Comparison of ENCODE assay signal across 17 cellular contexts in the genomic region with DNA sequence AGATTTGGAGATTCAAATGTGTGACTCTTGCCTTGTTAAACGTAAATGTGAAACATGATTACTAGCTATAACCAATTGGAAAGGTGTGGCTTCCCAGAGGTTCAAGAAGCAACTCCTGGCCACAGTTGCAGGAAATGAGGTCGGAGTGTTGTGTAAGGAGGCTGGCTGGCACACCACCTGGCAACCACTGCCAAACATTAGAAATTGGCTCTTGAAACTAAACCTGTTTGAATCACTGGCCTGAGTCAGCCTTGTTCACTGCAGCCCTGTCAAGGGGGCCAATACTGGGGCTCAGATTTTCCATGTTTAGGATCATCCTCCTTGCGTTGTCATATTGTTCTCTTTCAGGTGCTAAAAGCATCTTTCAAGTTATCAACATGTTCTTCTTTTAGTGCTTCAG.
A peak's percentile ranks its signal among the peaks of the same experiment; 100 is the strongest.
DNase-seq lines count a peak whose midpoint lies in the region; ATAC-seq and TF ChIP-seq lines count a peak whose summit lies in the region.
"Had no signal": no experiment of that assay in that cellular context is flagged by ENCODE, and none has a peak within 500 bp of the region (broad histone marks: within the 10 kb centered on the region; RNA-seq: fewer than 3 reads in every experiment).

No MANE protein-coding gene starts in this region.

- H3K36me3 ChIP-seq in transverse colon: no peaks in the 10 kb centered on the region
- H3K36me3 ChIP-seq: BLaER1 had no signal

- H3K27me3 Mint-ChIP-seq in Calu3 (ENCODE audit: unreplicated experiment): peaks cover 32% of the 10 kb centered on the region

- TF ChIP-seq EP300 in transverse colon (IDR thresholded peaks at IDR 0.05; ENCODE audit: low read depth): no peak

- no peaks in the 10 kb centered on the region for H3K9me3 Mint-ChIP-seq in Calu3 (ENCODE audit: low read depth, unreplicated experiment)

- intact Hi-C loops in Calu3 (cut with micrococcal nuclease; ENCODE audit: unreplicated experiment) (loop anchor here (5.0 kb wide), 2 partner anchors 553 to 1453 kb away; partner anchors contain the start of gene RPRM), transverse colon (cut with DNase I; ENCODE audit: low total_unique reads) (no loop called here)

- BruUV-seq in Calu3 (replicated peaks; lab: Mats Ljungman, UMichigan): no TSS peak

- H3K9me3 ChIP-seq in transverse colon: no peaks in the 10 kb centered on the region
- H3K9me3 ChIP-seq: BLaER1 had no signal

- no peaks in the 10 kb centered on the region for H3K4me1 ChIP-seq in transverse colon
- H3K4me1 ChIP-seq: BLaER1 had no signal

- H3K4me1 Mint-ChIP-seq in Calu3 (ENCODE audit: low read depth, unreplicated experiment): no peaks in the 10 kb centered on the region

- no peak overlapping the region for H3K27ac ChIP-seq in RWPE1
- H3K27ac ChIP-seq in transverse colon: no peak overlapping the region
- H3K27ac ChIP-seq: BLaER1 had no signal

- in situ Hi-C loops in transverse colon (cut with MboI; ENCODE audit: low pct_ligation_motif_present in 1 of 4, low pct_unique_long_range_greater_than_20kb in 1 of 4, low sequenced_read_pairs in 3 of 4): loop anchor here in 2 of 4 donors (25.0 kb wide), 1 partner anchor 588 kb away; no protein-coding TSS in a partner anchor

- peak; percentile 87 for ATAC-seq in left lobe of liver
- ATAC-seq in GM19463 (IDR thresholded peaks at IDR 0.05; ENCODE audit: unreplicated experiment): no peak

- DNase-seq in Calu3: peak; percentile 26
- peak; percentile 1 for DNase-seq in LHCN-M2 (ENCODE audit: low read depth)
- DNase-seq in RWPE1 (ENCODE audit: low spot score): peak; percentile 72
- DNase-seq in left lobe of liver (ENCODE audit: low spot score): peak; percentile 60
- DNase-seq in transverse colon: no peak
- no peak for DNase-seq in ecto neural progenitor cell (ENCODE audit: low spot score)
- DNase-seq: activated CD4-positive, alpha-beta T cell treated with anti-CD3 and anti-CD28 coated beads for 1 hour; activated CD8-positive, alpha-beta memory T cell treated with anti-CD3 and anti-CD28 coated beads, Interleukin-2, amount 50 U/mL, for 48 hours; activated naive CD4-positive, alpha-beta T cell treated with Interleukin-2 at 50 U/mL for 16 hours; hippocampal formation; KBM-7; NK-92 treated with Interleukin-12 subunit alpha and Interleukin-12 subunit beta, amount 100 ng/mL, for 24 hours; SHP77; T-helper 2 cell had no signal

- WGBS in transverse colon (ENCODE audit: low coverage in 1 of 2), 2 donors: 44 to 55% methylated on average over 2 to 3 of the region's 3 CpGs

- no peaks in the 10 kb centered on the region for H3K36me3 Mint-ChIP-seq in Calu3 (ENCODE audit: insufficient read depth, unreplicated experiment)

- no peak overlapping the region for H3K4me3 Mint-ChIP-seq in Calu3 (ENCODE audit: low read depth, unreplicated experiment)

- H3K4me3 ChIP-seq in transverse colon: no peak overlapping the region
- H3K4me3 ChIP-seq: BLaER1 had no signal

- no peak for TF ChIP-seq POLR2A in transverse colon (IDR thresholded peaks at IDR 0.05)

- no peak overlapping the region for H3K27ac Mint-ChIP-seq in Calu3 (ENCODE audit: unreplicated experiment)
- H3K27ac Mint-ChIP-seq: progenitor cell of endocrine pancreas had no signal

- CTCF ChIA-PET in Calu3 (lab: Charles Lee): no interaction called here
- CTCF ChIA-PET in RWPE1 (lab: Yijun Ruan, JAX): no interaction called here

- TF ChIP-seq CTCF in Calu3 (IDR thresholded peaks at IDR 0.05; ENCODE audit: unreplicated experiment): no peak
- no peak for TF ChIP-seq CTCF in RWPE1 (conservative IDR thresholded peaks at IDR 0.05; ENCODE audit: low read depth)
- TF ChIP-seq CTCF in transverse colon (IDR thresholded peaks at IDR 0.05): no peak

- POLR2A ChIA-PET in RWPE1 (lab: Yijun Ruan, JAX; ENCODE audit: low non-redundant PET): no interaction called here

- H3K27me3 ChIP-seq in transverse colon: no peaks in the 10 kb centered on the region
- H3K27me3 ChIP-seq: BLaER1 had no signal

Comparison
In these comparisons a context has a peak if more than half of its experiments do, and no peak if none do; other contexts are left out.
1. DNase-seq: peak in Calu3 (single experiment), LHCN-M2 (single experiment), RWPE1 (single experiment) and left lobe of liver (single experiment); none in transverse colon (single experiment) and ecto neural progenitor cell (single experiment).